ENCODE assay signal across 1 cellular context in the genomic region with DNA sequence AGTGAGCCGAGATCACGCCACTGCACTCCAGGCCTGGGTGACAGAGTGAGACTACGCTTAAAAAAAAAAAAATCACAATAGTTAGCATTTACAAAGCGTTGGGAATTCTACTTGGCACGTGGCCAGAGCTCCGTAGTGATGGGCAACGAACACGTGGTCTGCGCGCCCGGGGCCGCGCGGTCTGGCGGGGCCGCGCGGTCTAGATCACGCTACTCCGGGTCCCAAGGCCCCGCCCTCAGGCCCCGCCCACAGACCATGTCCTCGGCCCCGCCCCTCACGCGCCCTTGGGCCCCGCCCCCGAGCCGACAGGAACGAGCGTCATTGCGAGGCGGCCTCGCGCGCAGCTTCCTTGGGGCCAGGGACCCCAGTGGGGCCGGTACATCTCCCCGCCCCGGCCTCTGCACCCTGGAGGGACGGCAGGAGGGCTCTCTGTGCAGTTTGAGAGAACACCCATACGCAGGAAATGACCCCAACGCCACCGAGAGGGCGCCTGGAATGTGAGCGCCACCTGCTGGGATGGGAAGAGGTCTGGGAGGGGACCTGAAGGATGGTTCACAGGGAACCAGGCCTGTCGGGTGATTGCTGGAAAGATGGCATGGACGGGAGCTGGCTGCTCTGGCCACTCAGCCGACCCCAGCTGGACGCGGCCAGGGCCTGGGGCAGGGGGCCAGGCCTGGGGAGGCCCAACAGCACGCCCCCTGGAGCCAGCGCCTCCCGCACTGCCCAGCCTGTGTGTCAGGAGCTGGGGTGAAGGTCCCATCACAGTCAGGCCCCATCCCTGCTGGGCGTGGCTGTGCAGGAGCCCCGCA.
TF ChIP-seq lines count a peak whose summit lies in the region.

No MANE protein-coding gene starts in this region.

TF ChIP-seq in HEK293, 187 proteins besides CTCF, POLR2A, EP300 and RAD21 (continued from another document):
- TF ChIP-seq ZBTB11 (tag by site-specific recombination; conservative IDR thresholded peaks at IDR 0.05; ENCODE audit: low read depth) (peak; percentile 62), OSR2 (tag by site-specific recombination; IDR thresholded peaks at IDR 0.05) (no peak), ZNF426 (tag by site-specific recombination; IDR thresholded peaks at IDR 0.05) (no peak), YY1 (tag by site-specific recombination; IDR thresholded peaks at IDR 0.05) (no peak), ZNF302 (tag by site-specific recombination; IDR thresholded peaks at IDR 0.05; ENCODE audit: low read depth) (no peak), SCRT1 (tag by site-specific recombination; IDR thresholded peaks at IDR 0.05; ENCODE audit: borderline replicate concordance) (no peak), ZEB2 (tag by site-specific recombination; IDR thresholded peaks at IDR 0.05) (peak; percentile 68), IKZF3 (tag by site-specific recombination; IDR thresholded peaks at IDR 0.05) (peak; percentile 82), MEIS1 (CRISPR knock-in tag; IDR thresholded peaks at IDR 0.05; ENCODE audit: borderline replicate concordance) (no peak), BCL11A (tag by site-specific recombination; IDR thresholded peaks at IDR 0.05; ENCODE audit: low read depth) (peak; percentile 16; the same call in 1 of the 2 replicates)
- TF ChIP-seq, protein P1, sequence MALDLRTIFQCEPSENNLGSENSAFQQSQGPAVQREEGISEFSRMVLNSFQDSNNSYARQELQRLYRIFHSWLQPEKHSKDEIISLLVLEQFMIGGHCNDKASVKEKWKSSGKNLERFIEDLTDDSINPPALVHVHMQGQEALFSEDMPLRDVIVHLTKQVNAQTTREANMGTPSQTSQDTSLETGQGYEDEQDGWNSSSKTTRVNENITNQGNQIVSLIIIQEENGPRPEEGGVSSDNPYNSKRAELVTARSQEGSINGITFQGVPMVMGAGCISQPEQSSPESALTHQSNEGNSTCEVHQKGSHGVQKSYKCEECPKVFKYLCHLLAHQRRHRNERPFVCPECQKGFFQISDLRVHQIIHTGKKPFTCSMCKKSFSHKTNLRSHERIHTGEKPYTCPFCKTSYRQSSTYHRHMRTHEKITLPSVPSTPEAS (tag by site-specific recombination; IDR thresholded peaks at IDR 0.05): no peak
TF ChIP-seq in HEK293: peak in this region for 43.
